1 cellular context compared by ENCODE assay signal in the genomic region with DNA sequence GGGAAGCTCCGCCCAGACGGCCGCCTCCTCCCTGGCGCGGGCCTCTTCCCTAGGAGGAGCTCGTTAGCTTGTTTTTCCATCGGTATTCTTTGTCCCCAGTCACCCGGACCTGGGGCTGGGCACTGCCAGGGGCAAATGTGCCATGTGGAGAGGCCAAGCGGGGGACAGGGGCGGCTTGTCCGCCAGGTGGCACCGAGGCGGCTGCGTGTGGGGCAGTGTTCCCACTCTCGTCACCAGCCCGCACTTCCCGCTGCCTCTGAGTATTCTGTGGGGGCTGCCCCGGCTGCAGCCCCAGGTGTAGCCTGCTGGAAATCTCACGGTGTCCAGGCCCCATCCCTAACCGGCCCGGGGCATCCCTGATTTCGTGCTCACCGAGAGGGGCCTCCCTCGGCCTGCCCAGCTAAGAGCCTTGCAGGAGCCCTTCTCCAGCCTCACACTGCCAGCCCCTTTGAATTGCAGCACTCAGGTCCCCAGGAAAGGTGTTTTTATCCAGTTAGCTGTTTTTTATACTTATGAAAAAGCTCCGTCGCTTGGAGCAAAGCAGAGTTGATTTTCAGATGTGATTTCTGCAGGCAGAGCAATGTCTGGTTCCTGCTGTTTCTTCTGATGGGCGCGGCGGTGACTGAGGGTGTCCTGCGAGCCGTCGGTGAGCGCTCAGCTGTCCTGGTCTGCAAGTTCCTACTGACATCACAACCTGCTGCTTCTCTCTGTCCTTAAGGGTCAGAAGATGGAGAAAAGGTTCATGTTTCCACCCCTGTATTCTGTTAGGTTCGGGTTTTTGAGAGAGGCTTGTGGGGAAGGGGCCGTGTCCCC.
TF ChIP-seq lines count a peak whose summit lies in the region.

No MANE protein-coding gene starts in this region.

TF ChIP-seq in H1, 55 proteins besides CTCF, POLR2A, EP300 and RAD21:
- TF ChIP-seq TAF7 (optimal IDR thresholded peaks at IDR 0.05; ENCODE audit: borderline replicate concordance, low read depth, low read length) = no peak
